18 cellular contexts compared by ENCODE assay signal in the genomic region with DNA sequence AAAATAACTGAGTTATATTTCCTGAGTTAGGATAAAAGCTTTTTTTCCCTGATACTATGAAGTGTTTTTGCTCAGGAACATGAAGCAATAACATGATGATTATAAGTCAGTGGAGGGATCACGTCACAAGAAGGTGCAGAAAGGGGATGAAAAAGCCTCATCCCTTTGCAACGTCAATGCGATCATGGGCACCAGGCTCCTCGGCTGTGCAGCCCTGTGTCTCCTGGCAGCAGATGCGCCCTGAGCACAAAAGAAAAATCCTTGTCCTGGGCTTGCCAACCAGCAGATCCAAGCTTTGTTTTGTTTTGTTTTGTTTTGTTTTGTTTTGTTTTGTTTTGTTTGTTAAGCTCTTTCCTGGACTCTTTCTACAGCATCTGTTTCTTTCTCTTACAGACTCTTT.
DNase-seq lines count a peak whose midpoint lies in the region; ATAC-seq, FAIRE-seq and TF ChIP-seq lines count a peak whose summit lies in the region.
"Had no signal": no experiment of that assay in that cellular context is flagged by ENCODE, and none has a peak within 500 bp of the region (broad histone marks: within the 10 kb centered on the region; RNA-seq: fewer than 3 reads in every experiment).

No MANE protein-coding gene starts in this region.

- in situ Hi-C loops in gastrocnemius medialis (cut with MboI; ENCODE audit: low sequenced_read_pairs in 4 of 4) = loop anchor here in 1 of 4 donors (25.0 kb wide), 1 partner anchor 142 kb away; no protein-coding TSS in a partner anchor

- H3K27ac ChIP-seq in gastrocnemius medialis (peak overlapping the region; percentile 7 to 76 (median 46)), small intestine (ENCODE audit: low read depth in 1 of 2, low read length in 1 of 2) (no peak overlapping the region)
- H3K27ac ChIP-seq: breast epithelium, parathyroid adenoma, upper lobe of right lung had no signal

- H3K36me3 ChIP-seq in gastrocnemius medialis (no peaks in the 10 kb centered on the region), small intestine (ENCODE audit: control insufficient read depth in 2 of 2, insufficient read depth in 2 of 2, low read length in 2 of 2) (no peaks in the 10 kb centered on the region)
- H3K36me3 ChIP-seq: breast epithelium, upper lobe of right lung had no signal

- H3K4me1 Mint-ChIP-seq in activated CD8-positive, alpha-beta memory T cell treated with anti-CD3 and anti-CD28 coated beads, Interleukin-2, amount 10 ng/mL, durations not matched to agents 7 days and 5 days = peaks cover 12% of the 10 kb centered on the region
- H3K4me1 Mint-ChIP-seq in activated T-helper 17 cell treated with anti-CD3 and anti-CD28 coated beads, Interleukin-2, amount 50 U/mL, for 72 hours = no peaks in the 10 kb centered on the region
- H3K4me1 Mint-ChIP-seq: mesothelial cell of epicardium had no signal

- TF ChIP-seq POLR2A in gastrocnemius medialis (IDR thresholded peaks at IDR 0.05) = no peak

- intact Hi-C loops in gastrocnemius medialis (cut with DNase I; ENCODE audit: low total_unique reads) = no loop called here

- peak overlapping the region; percentile 52 for H3K4me3 Mint-ChIP-seq in activated CD8-positive, alpha-beta memory T cell treated with anti-CD3 and anti-CD28 coated beads, Interleukin-2, amount 10 ng/mL, durations not matched to agents 7 days and 5 days
- peak overlapping the region; percentile 47 for H3K4me3 Mint-ChIP-seq in activated T-helper 17 cell treated with anti-CD3 and anti-CD28 coated beads, Interleukin-2, amount 50 U/mL, for 72 hours
- H3K4me3 Mint-ChIP-seq: mesothelial cell of epicardium had no signal

- no peaks in the 10 kb centered on the region for H3K36me3 Mint-ChIP-seq in activated CD8-positive, alpha-beta memory T cell treated with anti-CD3 and anti-CD28 coated beads, Interleukin-2, amount 10 ng/mL, durations not matched to agents 7 days and 5 days
- H3K36me3 Mint-ChIP-seq in activated T-helper 17 cell treated with anti-CD3 and anti-CD28 coated beads, Interleukin-2, amount 50 U/mL, for 72 hours (ENCODE audit: low read depth) = no peaks in the 10 kb centered on the region
- H3K36me3 Mint-ChIP-seq: mesothelial cell of epicardium had no signal

- H3K27ac Mint-ChIP-seq in activated CD8-positive, alpha-beta memory T cell treated with anti-CD3 and anti-CD28 coated beads, Interleukin-2, amount 10 ng/mL, durations not matched to agents 7 days and 5 days = peak overlapping the region; percentile 59
- no peak overlapping the region for H3K27ac Mint-ChIP-seq in activated T-helper 17 cell treated with anti-CD3 and anti-CD28 coated beads, Interleukin-2, amount 50 U/mL, for 72 hours
- H3K27ac Mint-ChIP-seq: mesothelial cell of epicardium had no signal

- no peaks in the 10 kb centered on the region for H3K9me3 Mint-ChIP-seq in activated CD8-positive, alpha-beta memory T cell treated with anti-CD3 and anti-CD28 coated beads, Interleukin-2, amount 10 ng/mL, durations not matched to agents 7 days and 5 days (ENCODE audit: low read depth)
- no peaks in the 10 kb centered on the region for H3K9me3 Mint-ChIP-seq in activated T-helper 17 cell treated with anti-CD3 and anti-CD28 coated beads, Interleukin-2, amount 50 U/mL, for 72 hours

- no peak for ATAC-seq in activated CD8-positive, alpha-beta memory T cell treated with anti-CD3 and anti-CD28 coated beads, Interleukin-2, amount 10 ng/mL, durations not matched to agents 7 days and 5 days
- no peak for ATAC-seq in activated T-helper 17 cell treated with anti-CD3 and anti-CD28 coated beads, Interleukin-2, amount 50 U/mL, for 72 hours (replicated peaks)
- peak in 1 of 2 donors; percentile 44 for ATAC-seq in gastrocnemius medialis
- ATAC-seq: upper lobe of right lung had no signal

- CTCF ChIA-PET in activated CD8-positive, alpha-beta memory T cell treated with anti-CD3 and anti-CD28 coated beads, Interleukin-2, amount 10 ng/mL, durations not matched to agents 7 days and 5 days (lab: Charles Lee) = interaction anchor here (1.5 kb wide), 1 partner anchor 137 kb away, joined by 3 read pairs; no protein-coding TSS in a partner anchor

- peak overlapping the region; percentile 16 to 43 (median 34) for H3K4me3 ChIP-seq in gastrocnemius medialis
- H3K4me3 ChIP-seq in small intestine (ENCODE audit: low read depth in 1 of 2, low read length in 2 of 2) = no peak overlapping the region
- H3K4me3 ChIP-seq: breast epithelium, upper lobe of right lung had no signal

- H3K4me1 ChIP-seq in gastrocnemius medialis (peaks cover 21 to 37% of the 10 kb centered on the region in 2 donors), small intestine (ENCODE audit: control insufficient read depth in 2 of 2, insufficient read depth in 1 of 2, low read depth in 1 of 2, low read length in 1 of 2) (no peaks in the 10 kb centered on the region)
- H3K4me1 ChIP-seq: breast epithelium, parathyroid adenoma, upper lobe of right lung had no signal

- peaks cover 14% of the 10 kb centered on the region for H3K27me3 Mint-ChIP-seq in activated CD8-positive, alpha-beta memory T cell treated with anti-CD3 and anti-CD28 coated beads, Interleukin-2, amount 10 ng/mL, durations not matched to agents 7 days and 5 days
- no peaks in the 10 kb centered on the region for H3K27me3 Mint-ChIP-seq in activated T-helper 17 cell treated with anti-CD3 and anti-CD28 coated beads, Interleukin-2, amount 50 U/mL, for 72 hours

- no peak for DNase-seq in activated CD8-positive, alpha-beta memory T cell treated with anti-CD3 and anti-CD28 coated beads, Interleukin-2, amount 10 ng/mL, durations not matched to agents 7 days and 5 days
- DNase-seq in activated CD8-positive, alpha-beta memory T cell treated with anti-CD3 and anti-CD28 coated beads, Interleukin-2, amount 50 U/mL, for 48 hours = no peak
- peak; percentile 61 for DNase-seq in NCI-H1105 treated with DMSO at 0.1 percent for 48 hours (lab: John Stamatoyannopoulos, UW)
- DNase-seq in gastrocnemius medialis = no peak
- DNase-seq in DMS153 treated with DMSO at 0.1 percent for 48 hours (lab: John Stamatoyannopoulos, UW; ENCODE audit: unreplicated experiment) = no peak
- DNase-seq in small intestine = no peak
- no peak for DNase-seq in NCI-H2227 (lab: John Stamatoyannopoulos, UW; ENCODE audit: unreplicated experiment)
- DNase-seq: DMS79; effector CD8-positive, alpha-beta T cell; foreskin melanocyte; NCI-H1092; stimulated activated CD4-positive, alpha-beta T cell treated with anti-CD3 and anti-CD28 coated beads, Interleukin-15, amount 100 ng/mL, for 24 hours; upper lobe of right lung had no signal

- H3K27me3 ChIP-seq in gastrocnemius medialis = no peaks in the 10 kb centered on the region
- peaks cover 0 to 6% of the 10 kb centered on the region in 2 donors for H3K27me3 ChIP-seq in small intestine (ENCODE audit: control insufficient read depth in 2 of 2, insufficient read depth in 2 of 2, low read length in 2 of 2)

- no peak for FAIRE-seq in small intestine (lab: Jason Lieb, UNC)
- FAIRE-seq: islet of Langerhans had no signal

- WGBS in small intestine, 3 donors = 41 to 51% (median 49%) methylated on average over 5 of the region's 5 CpGs

- no peak for TF ChIP-seq CTCF in gastrocnemius medialis (IDR thresholded peaks at IDR 0.05 in 4 of 5, conservative IDR thresholded peaks at IDR 0.05 in 1 of 5)

- H3K9me3 ChIP-seq in gastrocnemius medialis = no peaks in the 10 kb centered on the region
- no peaks in the 10 kb centered on the region for H3K9me3 ChIP-seq in small intestine (ENCODE audit: control insufficient read depth, low read depth)
- H3K9me3 ChIP-seq: breast epithelium, upper lobe of right lung had no signal

Comparison
In these comparisons a context has a peak if more than half of its experiments do, and no peak if none do; other contexts are left out.
1. H3K27ac ChIP-seq: peak in gastrocnemius medialis (4 of 4); none in small intestine (0 of 2).
2. H3K4me3 ChIP-seq: peak in gastrocnemius medialis (4 of 4); none in small intestine (0 of 2).